ENCODE assay signal across 25 cellular contexts in genomic region chrX:107506596-107507031, GRCh38. TPM values are rescaled to one million over a fixed set of nuclear protein-coding genes. Genes with fewer than 3 reads are reported as not detected.
DNase-seq lines count a peak whose midpoint lies in the region; ATAC-seq and TF ChIP-seq lines count a peak whose summit lies in the region.
"Had no signal": no experiment of that assay in that cellular context is flagged by ENCODE, and none has a peak within 500 bp of the region (broad histone marks: within the 10 kb centered on the region; RNA-seq: fewer than 3 reads in every experiment).

No MANE protein-coding gene starts in this region.

- TF ChIP-seq RAD21 in SK-N-SH (IDR thresholded peaks at IDR 0.05; ENCODE audit: low read length), result no peak

- peaks cover 48% of the 10 kb centered on the region for H3K27me3 ChIP-seq in SK-N-SH (ENCODE audit: insufficient read depth)
- H3K27me3 ChIP-seq in mesendoderm (ENCODE audit: insufficient read depth, low read length, poor library complexity), result peaks cover 7% of the 10 kb centered on the region

- H4K5ac ChIP-seq in mesendoderm (ENCODE audit: low read length), result no peak overlapping the region

- H3K9me3 Mint-ChIP-seq in activated CD4-positive, alpha-beta T cell treated with anti-CD3 and anti-CD28 coated beads for 36 hours (ENCODE audit: low read depth), result no peaks in the 10 kb centered on the region
- H3K9me3 Mint-ChIP-seq in stimulated activated effector memory CD8-positive, alpha-beta T cell treated with anti-CD3 and anti-CD28 coated beads, Interleukin-12 subunit alpha, Interleukin-12 subunit beta, amount 100 ng/mL, for 72 hours, result no peaks in the 10 kb centered on the region
- H3K9me3 Mint-ChIP-seq in activated naive CD4-positive, alpha-beta T cell treated with anti-CD3 and anti-CD28 coated beads for 36 hours, result no peaks in the 10 kb centered on the region
- H3K9me3 Mint-ChIP-seq in activated T-helper 17 cell treated with anti-CD3 and anti-CD28 coated beads, Interleukin-2, amount 50 U/mL, for 72 hours, result no peaks in the 10 kb centered on the region
- H3K9me3 Mint-ChIP-seq: effector memory CD8-positive, alpha-beta T cell; neural crest cell had no signal

- H2BK15ac ChIP-seq in mesendoderm (replicated peaks; ENCODE audit: low read depth), result no peak overlapping the region

- H3K36me3 ChIP-seq in SK-N-SH (replicated peaks in 1 of 2; ENCODE audit: control insufficient read depth in 1 of 2, insufficient read depth in 2 of 2, low read length in 1 of 2), result no peaks in the 10 kb centered on the region
- no peaks in the 10 kb centered on the region for H3K36me3 ChIP-seq in mesendoderm (ENCODE audit: control insufficient read depth, insufficient read depth, low read length)

- H3K4me2 ChIP-seq in SK-N-SH, result no peak overlapping the region
- H3K4me2 ChIP-seq in mesendoderm (ENCODE audit: low read length), result no peak overlapping the region
- H3K4me2 ChIP-seq: KMS-11 had no signal

- peak; percentile 6 for DNase-seq in activated CD4-positive, alpha-beta T cell treated with anti-CD3 and anti-CD28 coated beads for 36 hours
- DNase-seq in activated CD4-positive, alpha-beta T cell treated with anti-CD3 and anti-CD28 coated beads, Interleukin-2, amount 50 U/mL, for 1 hour, result no peak
- peak; percentile 33 for DNase-seq in SK-N-SH
- peak; percentile 22 for DNase-seq in mesendoderm
- DNase-seq in stimulated activated effector memory CD8-positive, alpha-beta T cell treated with anti-CD3 and anti-CD28 coated beads, Interleukin-12 subunit alpha, Interleukin-12 subunit beta, amount 100 ng/mL, for 72 hours (ENCODE audit: low spot score in 2 of 2), result no peak
- DNase-seq in activated naive CD4-positive, alpha-beta T cell treated with anti-CD3 and anti-CD28 coated beads for 36 hours, result no peak
- DNase-seq: activated gamma-delta T cell; amniotic stem cell; Calu3; cerebellar nuclear complex; effector memory CD8-positive, alpha-beta T cell; head of caudate nucleus; islet precursor cell; NCI-H1105 treated with DMSO at 0.1 percent for 48 hours; NCI-H526 treated with DMSO at 0.1 percent for 48 hours; OCI-M1; stimulated activated naive CD4-positive, alpha-beta T cell treated with Interleukin-2 at 50 U/mL for 16 hours; T-helper 9 cell had no signal

- no peaks in the 10 kb centered on the region for H3K4me1 Mint-ChIP-seq in activated CD4-positive, alpha-beta T cell treated with anti-CD3 and anti-CD28 coated beads for 36 hours
- peaks cover 19% of the 10 kb centered on the region for H3K4me1 Mint-ChIP-seq in stimulated activated effector memory CD8-positive, alpha-beta T cell treated with anti-CD3 and anti-CD28 coated beads, Interleukin-12 subunit alpha, Interleukin-12 subunit beta, amount 100 ng/mL, for 72 hours
- peaks cover 2% of the 10 kb centered on the region for H3K4me1 Mint-ChIP-seq in activated naive CD4-positive, alpha-beta T cell treated with anti-CD3 and anti-CD28 coated beads for 36 hours (ENCODE audit: low read depth)
- no peaks in the 10 kb centered on the region for H3K4me1 Mint-ChIP-seq in activated T-helper 17 cell treated with anti-CD3 and anti-CD28 coated beads, Interleukin-2, amount 50 U/mL, for 72 hours

- no peaks in the 10 kb centered on the region for H4K20me1 ChIP-seq in SK-N-SH (ENCODE audit: insufficient read depth)

- no peak overlapping the region for H3K9ac ChIP-seq in SK-N-SH
- H3K9ac ChIP-seq in mesendoderm (ENCODE audit: low read length), result no peak overlapping the region
- H3K9ac ChIP-seq: KMS-11 had no signal

- H3K27ac ChIP-seq in SK-N-SH (ENCODE audit: low read depth in 2 of 2, low read length in 1 of 2), result no peak overlapping the region
- no peak overlapping the region for H3K27ac ChIP-seq in mesendoderm (ENCODE audit: low read depth, low read length)
- H3K27ac ChIP-seq: 22Rv1, KMS-11 had no signal

- H3K79me2 ChIP-seq in SK-N-SH (ENCODE audit: insufficient read depth), result no peaks in the 10 kb centered on the region
- no peaks in the 10 kb centered on the region for H3K79me2 ChIP-seq in mesendoderm (ENCODE audit: control insufficient read depth, insufficient read depth, low read length)

- H3K4me1 ChIP-seq in SK-N-SH (ENCODE audit: control insufficient read depth in 1 of 2, insufficient read depth in 2 of 2, low read depth in 1 of 2, low read length in 1 of 2) (no peaks in the 10 kb centered on the region), mesendoderm (ENCODE audit: control insufficient read depth, low read depth, low read length) (no peaks in the 10 kb centered on the region)

- no peak overlapping the region for H4K8ac ChIP-seq in mesendoderm (ENCODE audit: low read depth, low read length)

- no peaks in the 10 kb centered on the region for H3K9me2 ChIP-seq in SK-N-SH

- POLR2A ChIA-PET in activated CD4-positive, alpha-beta T cell treated with anti-CD3 and anti-CD28 coated beads for 36 hours (lab: Charles Lee), result no interaction called here
- POLR2A ChIA-PET in SK-N-SH (lab: Yijun Ruan, JAX), result no interaction called here

- peaks cover 42% of the 10 kb centered on the region for H3K27me3 Mint-ChIP-seq in activated CD4-positive, alpha-beta T cell treated with anti-CD3 and anti-CD28 coated beads for 36 hours
- peaks cover 26% of the 10 kb centered on the region for H3K27me3 Mint-ChIP-seq in activated naive CD4-positive, alpha-beta T cell treated with anti-CD3 and anti-CD28 coated beads for 36 hours (ENCODE audit: low read depth)
- peaks cover 32% of the 10 kb centered on the region for H3K27me3 Mint-ChIP-seq in activated T-helper 17 cell treated with anti-CD3 and anti-CD28 coated beads, Interleukin-2, amount 50 U/mL, for 72 hours

- no peak overlapping the region for H3K18ac ChIP-seq in mesendoderm (ENCODE audit: low read length)

- CTCF ChIA-PET in activated CD4-positive, alpha-beta T cell treated with anti-CD3 and anti-CD28 coated beads for 36 hours (lab: Charles Lee), result no interaction called here
- CTCF ChIA-PET in SK-N-SH (lab: Yijun Ruan, JAX), result no interaction called here
- CTCF ChIA-PET in activated naive CD4-positive, alpha-beta T cell treated with anti-CD3 and anti-CD28 coated beads for 36 hours (lab: Charles Lee), result interaction anchor here (0.6 kb wide), 1 partner anchor 98 kb away, joined by 7 read pairs; no protein-coding TSS in a partner anchor

- H3K4me3 ChIP-seq in SK-N-SH (ENCODE audit: low read depth in 2 of 2, low read length in 1 of 2), result no peak overlapping the region; a peak in 1 of 4 replicates
- no peak overlapping the region for H3K4me3 ChIP-seq in mesendoderm (ENCODE audit: low read length)

- no peak for ATAC-seq in activated CD4-positive, alpha-beta T cell treated with anti-CD3 and anti-CD28 coated beads for 36 hours
- peak; percentile 21 for ATAC-seq in stimulated activated effector memory CD8-positive, alpha-beta T cell treated with anti-CD3 and anti-CD28 coated beads, Interleukin-12 subunit alpha, Interleukin-12 subunit beta, amount 100 ng/mL, for 72 hours
- no peak for ATAC-seq in HG03095 (IDR thresholded peaks at IDR 0.05; ENCODE audit: unreplicated experiment)
- no peak for ATAC-seq in activated T-helper 17 cell treated with anti-CD3 and anti-CD28 coated beads, Interleukin-2, amount 50 U/mL, for 72 hours (replicated peaks)
- ATAC-seq: activated CD4-positive, CD25-positive, alpha-beta regulatory T cell treated with anti-CD3 and anti-CD28 coated beads, Interleukin-2, amount 50 U/mL, for 24 hours; effector memory CD8-positive, alpha-beta T cell; HCT116 had no signal

- no peaks in the 10 kb centered on the region for H3K36me3 Mint-ChIP-seq in activated CD4-positive, alpha-beta T cell treated with anti-CD3 and anti-CD28 coated beads for 36 hours (ENCODE audit: low read depth)
- no peaks in the 10 kb centered on the region for H3K36me3 Mint-ChIP-seq in stimulated activated effector memory CD8-positive, alpha-beta T cell treated with anti-CD3 and anti-CD28 coated beads, Interleukin-12 subunit alpha, Interleukin-12 subunit beta, amount 100 ng/mL, for 72 hours
- no peaks in the 10 kb centered on the region for H3K36me3 Mint-ChIP-seq in activated naive CD4-positive, alpha-beta T cell treated with anti-CD3 and anti-CD28 coated beads for 36 hours (ENCODE audit: low read depth)
- no peaks in the 10 kb centered on the region for H3K36me3 Mint-ChIP-seq in activated T-helper 17 cell treated with anti-CD3 and anti-CD28 coated beads, Interleukin-2, amount 50 U/mL, for 72 hours (ENCODE audit: low read depth)

- H3K9me3 ChIP-seq in SK-N-SH, result no peaks in the 10 kb centered on the region

- no peak overlapping the region for H2AK5ac ChIP-seq in mesendoderm (ENCODE audit: low read length)

- H2AFZ ChIP-seq in SK-N-SH (ENCODE audit: low read depth), result no peak overlapping the region

- 1% methylated on average over 22 of the region's 29 CpGs for WGBS in SK-N-SH (ENCODE audit: low lambda C conversion rate)
- WGBS in mesendoderm (ENCODE audit: extremely low coverage, insufficient coverage, low lambda C conversion rate), result no CpG with 5 or more reads among the region's 29 CpGs

- no peak overlapping the region for H3K27ac Mint-ChIP-seq in activated CD4-positive, alpha-beta T cell treated with anti-CD3 and anti-CD28 coated beads for 36 hours
- H3K27ac Mint-ChIP-seq in stimulated activated effector memory CD8-positive, alpha-beta T cell treated with anti-CD3 and anti-CD28 coated beads, Interleukin-12 subunit alpha, Interleukin-12 subunit beta, amount 100 ng/mL, for 72 hours, result no peak overlapping the region
- H3K27ac Mint-ChIP-seq in activated naive CD4-positive, alpha-beta T cell treated with anti-CD3 and anti-CD28 coated beads for 36 hours, result no peak overlapping the region
- H3K27ac Mint-ChIP-seq in activated T-helper 17 cell treated with anti-CD3 and anti-CD28 coated beads, Interleukin-2, amount 50 U/mL, for 72 hours, result no peak overlapping the region
- H3K27ac Mint-ChIP-seq: effector memory CD8-positive, alpha-beta T cell had no signal

- intact Hi-C loops in activated CD4-positive, alpha-beta T cell treated with anti-CD3 and anti-CD28 coated beads for 36 hours (cut with DNase I, micrococcal nuclease), result no loop called here
- intact Hi-C loops in activated naive CD4-positive, alpha-beta T cell treated with anti-CD3 and anti-CD28 coated beads for 36 hours (cut with micrococcal nuclease), result no loop called here

- no peak overlapping the region for H2BK5ac ChIP-seq in mesendoderm (ENCODE audit: low read length)

- TF ChIP-seq EP300 in SK-N-SH (IDR thresholded peaks at IDR 0.05; ENCODE audit: borderline replicate concordance in 1 of 2, low read depth in 1 of 2, low read length in 1 of 2), result no peak

- no peak for TF ChIP-seq CTCF in SK-N-SH (IDR thresholded peaks at IDR 0.05)

- no peak overlapping the region for H3K4ac ChIP-seq in mesendoderm (ENCODE audit: low read depth, low read length)

- no peaks in the 10 kb centered on the region for H3F3A ChIP-seq in SK-N-SH (replicated peaks; ENCODE audit: insufficient read depth)

- H2BK120ac ChIP-seq in mesendoderm (ENCODE audit: low read depth, low read length), result no peak overlapping the region

- no peaks in the 10 kb centered on the region for H3K79me1 ChIP-seq in mesendoderm (ENCODE audit: low read length)

- H3K23ac ChIP-seq in mesendoderm (ENCODE audit: low read length), result no peak overlapping the region

- H3K4me3 Mint-ChIP-seq in activated CD4-positive, alpha-beta T cell treated with anti-CD3 and anti-CD28 coated beads for 36 hours, result no peak overlapping the region
- H3K4me3 Mint-ChIP-seq in stimulated activated effector memory CD8-positive, alpha-beta T cell treated with anti-CD3 and anti-CD28 coated beads, Interleukin-12 subunit alpha, Interleukin-12 subunit beta, amount 100 ng/mL, for 72 hours, result peak overlapping the region; percentile 52
- H3K4me3 Mint-ChIP-seq in activated naive CD4-positive, alpha-beta T cell treated with anti-CD3 and anti-CD28 coated beads for 36 hours, result no peak overlapping the region
- H3K4me3 Mint-ChIP-seq in activated T-helper 17 cell treated with anti-CD3 and anti-CD28 coated beads, Interleukin-2, amount 50 U/mL, for 72 hours, result no peak overlapping the region

- H3K56ac ChIP-seq in mesendoderm (ENCODE audit: low read length), result no peak overlapping the region

RNA-seq across cellular contexts. Expression of gene FRMPD3, which starts 57.2 kb away (rescaled TPM):
- total RNA-seq in activated CD4-positive, alpha-beta T cell treated with anti-CD3 and anti-CD28 coated beads for 36 hours, result not detected
- polyA plus RNA-seq in SK-N-SH (2012; rRNA removed), result 0.03 and 0.06 TPM in 2 replicates
- polyA plus RNA-seq in SK-N-SH (2012; cell fraction: cytosol; rRNA removed), result 0.01 and 0.03 TPM in 2 replicates
- polyA plus RNA-seq in SK-N-SH (2012; cell fraction: nucleus; rRNA removed), result 0.06 TPM in 2 replicates
- 0.22 TPM for polyA plus RNA-seq in mesendoderm (2013, experiment 1 of 2)
- polyA plus RNA-seq in mesendoderm (2013, experiment 2 of 2), result 0.20 TPM
- not detected for total RNA-seq in activated naive CD4-positive, alpha-beta T cell treated with anti-CD3 and anti-CD28 coated beads for 36 hours
- total RNA-seq in activated T-helper 17 cell treated with anti-CD3 and anti-CD28 coated beads, Interleukin-2, amount 50 U/mL, for 72 hours, result not detected

Comparison
In these comparisons a context has a peak if more than half of its experiments do, and no peak if none do; other contexts are left out.
1. DNase-seq: peak in activated CD4-positive, alpha-beta T cell treated with anti-CD3 and anti-CD28 coated beads for 36 hours (single experiment), SK-N-SH (single experiment) and mesendoderm (single experiment); none in activated CD4-positive, alpha-beta T cell treated with anti-CD3 and anti-CD28 coated beads, Interleukin-2, amount 50 U/mL, for 1 hour (single experiment), stimulated activated effector memory CD8-positive, alpha-beta T cell treated with anti-CD3 and anti-CD28 coated beads, Interleukin-12 subunit alpha, Interleukin-12 subunit beta, amount 100 ng/mL, for 72 hours (0 of 2) and activated naive CD4-positive, alpha-beta T cell treated with anti-CD3 and anti-CD28 coated beads for 36 hours (single experiment).